In genomic region chr14:36052681-36053080, GRCh38 we compare ENCODE assay signal across 5 cellular contexts.
"Had no signal": no experiment of that assay in that cellular context is flagged by ENCODE, and none has a peak within 500 bp of the region (broad histone marks: within the 10 kb centered on the region; RNA-seq: fewer than 3 reads in every experiment).

No MANE protein-coding gene starts in this region.

- ATAC-seq: HepG2 had no signal

- H3K27ac ChIP-seq: GM23248, HL-60 had no signal

- H2AFZ ChIP-seq: GM23248 had no signal

- H3K4me3 ChIP-seq: GM23248 had no signal

- DNase-seq: GM23248, H9, HCEC 1CT had no signal

- H3K9ac ChIP-seq: GM23248 had no signal
